In the genomic region with DNA sequence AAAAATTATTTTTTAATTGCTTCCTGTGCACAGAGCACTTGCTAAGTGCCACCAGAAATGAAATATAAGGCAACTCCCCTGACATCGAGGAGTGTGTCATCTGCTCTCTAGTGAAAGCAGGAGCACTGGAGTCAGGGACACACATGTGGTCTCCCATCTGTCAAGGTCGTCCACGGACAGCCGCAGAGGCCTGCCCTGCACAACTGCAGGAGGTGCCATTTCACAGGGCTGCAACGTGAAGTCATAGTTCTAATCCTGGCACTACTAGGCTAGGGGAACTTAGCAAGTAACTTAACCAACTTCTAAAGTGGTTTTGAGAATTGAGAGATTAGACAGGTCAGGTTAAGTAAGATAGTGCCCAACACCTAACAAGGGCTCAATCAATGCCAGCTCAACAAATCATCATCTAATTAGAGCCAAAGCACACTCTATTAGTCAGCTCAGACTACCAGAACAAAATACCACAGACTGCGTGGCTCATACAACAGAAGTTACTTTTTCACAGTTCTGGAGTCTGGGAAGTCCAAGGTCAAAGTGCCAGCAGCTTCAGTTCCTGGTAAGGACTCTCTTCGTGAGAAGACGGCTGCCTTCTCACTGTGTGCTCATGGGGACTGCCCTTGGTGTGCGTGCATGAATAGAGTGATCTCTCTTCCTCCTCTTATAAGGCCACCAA, we compare ENCODE assay signal across 10 cellular contexts. TPM values are rescaled to one million over a fixed set of nuclear protein-coding genes. Genes with fewer than 3 reads are reported as not detected.
A peak's percentile ranks its signal among the peaks of the same experiment; 100 is the strongest.
DNase-seq lines count a peak whose midpoint lies in the region; ATAC-seq, FAIRE-seq and TF ChIP-seq lines count a peak whose summit lies in the region.
"Had no signal": no experiment of that assay in that cellular context is flagged by ENCODE, and none has a peak within 500 bp of the region (broad histone marks: within the 10 kb centered on the region; RNA-seq: fewer than 3 reads in every experiment).

No MANE protein-coding gene starts in this region.

- TF ChIP-seq CTCF in cardiac muscle cell (IDR thresholded peaks at IDR 0.05; ENCODE audit: low read depth, low read length) (no peak), spleen (IDR thresholded peaks at IDR 0.05 in 8 of 11, conservative IDR thresholded peaks at IDR 0.05 in 3 of 11) (no peak)

- H3K4me1 ChIP-seq in cardiac muscle cell (ENCODE audit: low read depth) (peaks cover 6% of the 10 kb centered on the region), spleen (peaks cover 13 to 90% (median 37%) of the 10 kb centered on the region in 6 donors)

- TF ChIP-seq POLR2A in spleen (IDR thresholded peaks at IDR 0.05): no peak

- no peak for DNase-seq in activated CD4-positive, CD25-positive, alpha-beta regulatory T cell treated with anti-CD3 and anti-CD28 coated beads, Interleukin-2, amount 50 U/mL, for 72 hours
- peak; percentile 37 for DNase-seq in NOMO-1 treated with DMSO at 0.1 percent for 48 hours (lab: John Stamatoyannopoulos, UW; ENCODE audit: unreplicated experiment)
- no peak for DNase-seq in cardiac muscle cell (ENCODE audit: low read depth in 1 of 2, low spot score in 1 of 2)
- no peak for DNase-seq in spleen
- no peak for DNase-seq in HTR-8/SVneo (ENCODE audit: insufficient read length, low spot score)
- DNase-seq in HK-2 (ENCODE audit: unreplicated experiment): no peak
- DNase-seq: upper lobe of right lung had no signal

- ATAC-seq in activated CD4-positive, CD25-positive, alpha-beta regulatory T cell treated with anti-CD3 and anti-CD28 coated beads, Interleukin-2, amount 50 U/mL, for 24 hours: peak; percentile 85 to 89
- no peak for ATAC-seq in GM21528 (IDR thresholded peaks at IDR 0.05; ENCODE audit: low FRiP score, unreplicated experiment)

- no peak overlapping the region for H3K4me3 ChIP-seq in cardiac muscle cell
- H3K4me3 ChIP-seq in spleen: no peak overlapping the region
- H3K4me3 ChIP-seq: upper lobe of right lung had no signal

- FAIRE-seq in HTR-8/SVneo (lab: Jason Lieb, UNC): no peak
- FAIRE-seq: A204.1 had no signal

- intact Hi-C loops in spleen (cut with DNase I; ENCODE audit: low total_unique reads): no loop called here

- H3K36me3 ChIP-seq in cardiac muscle cell (no peaks in the 10 kb centered on the region), spleen (peaks cover 0 to 3% (median 0%) of the 10 kb centered on the region in 6 donors)
- H3K36me3 ChIP-seq: upper lobe of right lung had no signal

- peak overlapping the region; percentile 3 for H3K27ac ChIP-seq in cardiac muscle cell
- H3K27ac ChIP-seq in spleen: peak overlapping the region in 6 of 8 donors; percentile 1 to 55 (median 30)

- no peaks in the 10 kb centered on the region for H3K27me3 ChIP-seq in cardiac muscle cell
- H3K27me3 ChIP-seq in spleen (replicated peaks in 1 of 7): no peaks in the 10 kb centered on the region
- H3K27me3 ChIP-seq: upper lobe of right lung had no signal

- no peaks in the 10 kb centered on the region for H3K9me3 ChIP-seq in cardiac muscle cell (ENCODE audit: low read depth)
- H3K9me3 ChIP-seq in spleen: no peaks in the 10 kb centered on the region
- H3K9me3 ChIP-seq: upper lobe of right lung had no signal

- 39 to 68% (median 58%) methylated on average over 9 of the region's 9 CpGs for WGBS in spleen, 5 donors

RNA-seq across cellular contexts. Expression of gene FOXN3, which starts 30.7 kb away (rescaled TPM):
- 51.7 and 74.8 TPM in 2 replicates for total RNA-seq in cardiac muscle cell
- 43.8 and 64.2 TPM in 2 replicates for polyA plus RNA-seq in cardiac muscle cell
- total RNA-seq in spleen: 100 to 1,000 TPM in 5 of 7 donors, 10 to 100 TPM in 2; 76.4 to 121 (median 105) TPM
- 10 to 100 TPM in 1 of 3 donors, 1 to 10 TPM in 2; 9.2 to 12.7 (median 9.3) TPM for polyA plus RNA-seq in spleen
